In the genomic region with DNA sequence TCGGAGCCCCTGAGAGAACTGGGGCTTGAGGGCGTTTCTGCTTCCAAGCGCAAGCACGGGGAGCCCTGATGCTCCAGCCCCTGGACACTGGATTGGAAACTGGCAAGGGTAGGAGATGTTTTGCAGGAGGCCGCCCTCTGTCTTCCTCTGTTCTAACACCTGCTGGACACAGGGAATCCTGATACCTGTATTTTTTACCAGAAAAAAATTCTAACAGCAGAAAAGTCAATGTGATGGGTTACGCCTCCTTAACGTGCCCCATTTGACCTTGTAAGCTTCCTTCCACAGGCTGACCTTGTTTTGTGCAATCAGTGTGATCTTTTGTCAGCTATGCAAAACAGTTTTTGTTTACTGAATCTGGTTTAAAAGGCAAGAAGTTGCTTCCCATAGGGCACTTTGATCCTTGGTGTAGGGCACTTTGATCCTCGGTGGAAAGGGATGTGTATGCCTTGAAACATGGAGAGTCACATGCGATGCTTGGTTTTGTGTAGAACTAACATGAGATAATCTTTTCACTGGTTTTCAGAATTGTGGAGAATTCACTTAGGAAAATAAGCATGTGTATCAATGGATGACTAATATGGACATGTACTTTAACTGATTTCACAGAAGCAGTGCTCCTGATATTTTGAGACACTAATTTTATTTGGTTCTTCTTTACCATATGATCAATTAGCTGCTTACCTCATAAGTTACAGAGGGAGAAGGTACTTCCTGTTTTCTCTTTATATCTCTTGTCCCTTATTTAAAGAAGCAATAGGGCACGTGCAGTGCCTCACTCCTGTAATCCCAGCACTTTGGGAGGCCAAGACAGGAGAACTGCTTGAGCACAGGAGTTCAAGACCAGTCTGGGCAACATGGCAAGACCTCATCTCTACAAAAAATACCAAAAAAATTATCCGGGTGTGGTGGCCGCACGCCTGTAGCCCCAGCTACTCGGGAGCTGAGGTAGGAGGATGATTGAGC, we compare ENCODE assay signal across 9 cellular contexts. TPM values are rescaled to one million over a fixed set of nuclear protein-coding genes. Genes with fewer than 3 reads are reported as not detected.
DNase-seq lines count a peak whose midpoint lies in the region; ATAC-seq, FAIRE-seq and TF ChIP-seq lines count a peak whose summit lies in the region.
"Had no signal": no experiment of that assay in that cellular context is flagged by ENCODE, and none has a peak within 500 bp of the region (broad histone marks: within the 10 kb centered on the region; RNA-seq: fewer than 3 reads in every experiment).

No MANE protein-coding gene starts in this region.

- peak overlapping the region; percentile 94 for H2AFZ ChIP-seq in parathyroid adenoma

- H3K4me3 ChIP-seq in Peyer's patch = peak overlapping the region; percentile 6 to 53 (median 30)
- H3K4me3 ChIP-seq in parathyroid adenoma (ENCODE audit: low read depth, low read length) = peak overlapping the region; percentile 56

- no peak for ATAC-seq in HG03095 (IDR thresholded peaks at IDR 0.05; ENCODE audit: unreplicated experiment)

- no peak for FAIRE-seq in D721Med (lab: Jason Lieb, UNC)

- H3K36me3 ChIP-seq in Peyer's patch (no peaks in the 10 kb centered on the region), parathyroid adenoma (ENCODE audit: control insufficient read depth, insufficient read depth, low read length) (no peaks in the 10 kb centered on the region)

- H3K27ac ChIP-seq in Peyer's patch (no peak overlapping the region), parathyroid adenoma (no peak overlapping the region)
- H3K27ac ChIP-seq: epithelial cell of prostate had no signal

- peak; percentile 21 for DNase-seq in G401 (ENCODE audit: low spot score)
- no peak for DNase-seq in Peyer's patch
- peak; percentile 1 for DNase-seq in fibroblast of peridontal ligament (ENCODE audit: extremely low read depth)
- no peak for DNase-seq in D721Med (ENCODE audit: insufficient read length, low spot score)
- no peak for DNase-seq in NCI-H345 treated with DMSO at 0.1 percent for 48 hours (lab: John Stamatoyannopoulos, UW; ENCODE audit: unreplicated experiment)
- no peak for DNase-seq in HK-2 (ENCODE audit: unreplicated experiment)

- H3K4me1 ChIP-seq in Peyer's patch (peaks cover 0 to 7% (median 2%) of the 10 kb centered on the region in 4 donors), parathyroid adenoma (peaks cover 5% of the 10 kb centered on the region)

- no peak for TF ChIP-seq POLR2A in Peyer's patch (IDR thresholded peaks at IDR 0.05)

- H3K9me3 ChIP-seq in Peyer's patch (no peaks in the 10 kb centered on the region), parathyroid adenoma (ENCODE audit: control insufficient read depth, low read length) (peaks cover 3% of the 10 kb centered on the region)

- no peaks in the 10 kb centered on the region for H3K79me2 ChIP-seq in parathyroid adenoma

- TF ChIP-seq CTCF in Peyer's patch (IDR thresholded peaks at IDR 0.05) (no peak), parathyroid adenoma (IDR thresholded peaks at IDR 0.05) (no peak), D721Med (IDR thresholded peaks at IDR 0.05; ENCODE audit: insufficient read depth, missing control alignments) (no peak)

- H3K9ac ChIP-seq in parathyroid adenoma = no peak overlapping the region

- H3K4me2 ChIP-seq in parathyroid adenoma (ENCODE audit: low read length) = peak overlapping the region; percentile 93

- H3K27me3 ChIP-seq in Peyer's patch (no peaks in the 10 kb centered on the region), parathyroid adenoma (ENCODE audit: control insufficient read depth, insufficient read depth, low read length) (no peaks in the 10 kb centered on the region)

- in situ Hi-C loops in G401 (cut with HindIII; ENCODE audit: low sequenced_read_pairs) = no loop called here

RNA-seq across cellular contexts. Expression of a gene that starts 59.9 kb away (rescaled TPM):
- 20.4 and 29.1 TPM in 2 replicates for total RNA-seq in G401 (2014; rRNA removed; shearing (Covaris generic))
- 10 to 100 TPM; 24.3 to 99.0 (median 37.4) TPM for total RNA-seq in Peyer's patch

Comparison
In these comparisons a context has a peak if more than half of its experiments do, and no peak if none do; other contexts are left out.
1. DNase-seq: peak in G401 (single experiment) and fibroblast of peridontal ligament (single experiment); none in Peyer's patch (0 of 3), D721Med (single experiment), NCI-H345 treated with DMSO at 0.1 percent for 48 hours (single experiment) and HK-2 (single experiment).